ENCODE assay signal across 1 cellular context in genomic region chr16:2603165-2604015, GRCh38.
A peak's percentile ranks its signal among the peaks of the same experiment; 100 is the strongest.
TF ChIP-seq lines count a peak whose summit lies in the region.

No MANE protein-coding gene starts in this region.

TF ChIP-seq in K562, 482 proteins besides CTCF, POLR2A, EP300 and RAD21 (continued from another document and continues in another):
- peak; percentile 92; the same call in 1 of the 2 replicates for TF ChIP-seq ATF6 (CRISPR knock-in tag; IDR thresholded peaks at IDR 0.05)
- TF ChIP-seq HNRNPH1 (optimal IDR thresholded peaks at IDR 0.05; ENCODE audit: low read depth, low read length) = no peak
- TF ChIP-seq POLR2G (IDR thresholded peaks at IDR 0.05; ENCODE audit: low read depth, low read length) = peak; percentile 99
- peak in 1 of 2 experiments; percentile 88; a peak in 1 of 3 replicates for TF ChIP-seq CBX3 (IDR thresholded peaks at IDR 0.05; ENCODE audit: borderline replicate concordance in 1 of 2, low read length in 2 of 2)
- no peak for TF ChIP-seq PCBP2 (IDR thresholded peaks at IDR 0.05; ENCODE audit: low read depth, low read length, poor library complexity, severe bottlenecking)
- TF ChIP-seq NR3C1 (CRISPR knock-in tag; IDR thresholded peaks at IDR 0.05) = no peak
- peak; percentile 71; the same call in 1 of the 2 replicates for TF ChIP-seq ZNF282 (CRISPR knock-in tag; IDR thresholded peaks at IDR 0.05)
- peak; percentile 92; the same call in 1 of the 2 replicates for TF ChIP-seq XRCC5 (IDR thresholded peaks at IDR 0.05; ENCODE audit: low read depth, low read length)
- no peak for TF ChIP-seq SRSF9 (IDR thresholded peaks at IDR 0.05; ENCODE audit: borderline replicate concordance, low read depth, low read length)
- peak; percentile 80; the same call in 1 of the 2 replicates for TF ChIP-seq ZNF184 (CRISPR knock-in tag; IDR thresholded peaks at IDR 0.05)
- TF ChIP-seq SMAD2 (IDR thresholded peaks at IDR 0.05; ENCODE audit: low read depth, low read length) = no peak
- TF ChIP-seq BCL6 (CRISPR knock-in tag; IDR thresholded peaks at IDR 0.05) = no peak
- peak; percentile 93 for TF ChIP-seq HMGN3 (IDR thresholded peaks at IDR 0.05; ENCODE audit: borderline replicate concordance, extremely low read depth, insufficient read length, low read depth, low read length)
- no peak for TF ChIP-seq CC2D1A (IDR thresholded peaks at IDR 0.05)
- peak; percentile 15; the same call in 1 of the 2 replicates for TF ChIP-seq DEAF1 (CRISPR knock-in tag; IDR thresholded peaks at IDR 0.05)
- TF ChIP-seq CREB5 (CRISPR knock-in tag; IDR thresholded peaks at IDR 0.05) = no peak; the same call in 1 of the 2 replicates
- TF ChIP-seq KLF6 (CRISPR knock-in tag; IDR thresholded peaks at IDR 0.05; ENCODE audit: borderline replicate concordance) = peak; percentile 71; the same call in 1 of the 2 replicates
- TF ChIP-seq MIER1 (IDR thresholded peaks at IDR 0.05; ENCODE audit: low read depth) = no peak; the same call in 1 of the 2 replicates
- TF ChIP-seq ZNF395 (CRISPR knock-in tag; IDR thresholded peaks at IDR 0.05) = peak; percentile 75; the same call in 1 of the 2 replicates
- peak; percentile 45; the same call in 1 of the 2 replicates for TF ChIP-seq ZKSCAN1 (IDR thresholded peaks at IDR 0.05; ENCODE audit: low read depth, low read length)
- TF ChIP-seq ZNF518B (CRISPR knock-in tag; IDR thresholded peaks at IDR 0.05) = no peak
- TF ChIP-seq PML (IDR thresholded peaks at IDR 0.05; ENCODE audit: low read length) = peak; percentile 78
- 0 out of 2 replicates have a peak, but pooled peaks have one; percentile 11 for TF ChIP-seq DNMT1 (IDR thresholded peaks at IDR 0.05)
- TF ChIP-seq COPS2 (conservative IDR thresholded peaks at IDR 0.05) = no peak
- peak; percentile 31 for TF ChIP-seq TCF3 (CRISPR knock-in tag; IDR thresholded peaks at IDR 0.05)
- TF ChIP-seq SMARCA4 (IDR thresholded peaks at IDR 0.05) = 0 out of 2 replicates have a peak, but pooled peaks have one; percentile 21
- peak; percentile 72; the same call in 1 of the 2 replicates for TF ChIP-seq GATAD2B (IDR thresholded peaks at IDR 0.05; ENCODE audit: borderline replicate concordance)
- TF ChIP-seq CBX8 (IDR thresholded peaks at IDR 0.05; ENCODE audit: borderline replicate concordance, extremely low read depth, low read depth, low read length, poor library complexity, severe bottlenecking) = no peak
- TF ChIP-seq TCF7 (IDR thresholded peaks at IDR 0.05; ENCODE audit: borderline replicate concordance) = peak; percentile 68; the same call in 1 of the 2 replicates
- peak; percentile 86 for TF ChIP-seq ATF7 (IDR thresholded peaks at IDR 0.05)
- TF ChIP-seq GTF2E2 (tag; IDR thresholded peaks at IDR 0.05) = 0 out of 2 replicates have a peak, but pooled peaks have one; percentile 55
- no peak for TF ChIP-seq FOXA1 (IDR thresholded peaks at IDR 0.05; ENCODE audit: borderline replicate concordance)
- TF ChIP-seq MGA (IDR thresholded peaks at IDR 0.05) = peak; percentile 60; the same call in 1 of the 2 replicates
- peak; percentile 96 for TF ChIP-seq MITF (IDR thresholded peaks at IDR 0.05)
- TF ChIP-seq BMI1 (IDR thresholded peaks at IDR 0.05; ENCODE audit: low read length) = no peak
- TF ChIP-seq PHF21A (IDR thresholded peaks at IDR 0.05; ENCODE audit: borderline replicate concordance, low read depth) = no peak
